ENCODE assay signal across 9 cellular contexts in the genomic region with DNA sequence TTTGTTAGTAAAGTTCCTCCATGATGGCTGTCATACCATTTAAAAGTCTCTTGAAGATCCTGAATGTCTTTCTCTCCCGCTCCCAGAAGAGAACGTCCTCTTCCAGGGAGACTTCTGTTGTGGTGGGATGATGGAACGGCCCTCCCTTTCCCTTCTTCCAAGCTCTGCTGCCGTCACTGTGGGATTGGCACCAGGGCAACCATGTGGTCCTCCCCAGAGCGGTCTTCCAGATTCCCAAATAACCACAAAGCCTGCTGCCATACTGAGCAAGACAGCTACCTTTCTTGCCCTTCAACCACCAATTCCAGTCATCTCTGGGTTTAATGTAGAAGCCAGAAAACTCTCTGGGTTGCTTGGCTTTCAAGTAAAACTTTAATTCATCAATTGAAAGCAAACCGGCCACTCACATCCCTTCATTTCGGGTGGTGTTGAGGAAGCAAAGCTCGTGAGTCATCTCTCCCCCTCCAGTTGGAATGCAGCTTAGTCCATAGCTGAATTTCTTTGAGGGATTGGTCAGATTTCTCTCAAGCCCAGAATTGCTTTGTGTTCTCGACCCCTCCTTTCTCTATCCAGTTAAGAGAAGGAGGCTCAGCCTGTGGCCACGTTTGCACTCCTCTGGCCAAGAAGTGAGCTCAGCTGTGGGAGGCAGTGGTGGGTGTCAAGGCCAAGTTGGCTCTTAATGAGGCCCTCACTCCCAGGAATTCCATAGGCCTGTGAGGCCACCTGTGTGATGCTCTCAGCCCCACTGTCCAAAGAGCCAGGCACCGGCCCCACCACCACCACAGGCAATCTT. TPM values are rescaled to one million over a fixed set of nuclear protein-coding genes. Genes with fewer than 3 reads are reported as not detected.
DNase-seq lines count a peak whose midpoint lies in the region; FAIRE-seq and TF ChIP-seq lines count a peak whose summit lies in the region.
"Had no signal": no experiment of that assay in that cellular context is flagged by ENCODE, and none has a peak within 500 bp of the region (broad histone marks: within the 10 kb centered on the region; RNA-seq: fewer than 3 reads in every experiment).

No MANE protein-coding gene starts in this region.

- dilution Hi-C loops in keratinocyte (cut with MboI; ENCODE audit: extremely low pct_ligation_motif_present, low sequenced_read_pairs), result no loop called here

- H3K4me3 Mint-ChIP-seq in CD14-positive monocyte, result no peak overlapping the region

- no peak overlapping the region for H3K9ac ChIP-seq in keratinocyte (ENCODE audit: control insufficient read depth, extremely low read depth, insufficient read depth, low read length)
- H3K9ac ChIP-seq in colonic mucosa (ENCODE audit: low read depth in 2 of 2, low read length in 2 of 2), result no peak overlapping the region

- peak; percentile 55 for DNase-seq in HFF-Myc (ENCODE audit: extremely low read depth, low read depth)
- peak; percentile 98 for DNase-seq in astrocyte of the hippocampus (ENCODE audit: low read depth, low spot score)
- DNase-seq in keratinocyte (ENCODE audit: low read depth, low spot score), result no peak
- no peak for DNase-seq in thyroid gland
- no peak for DNase-seq in DMS53 treated with DMSO at 0.1 percent for 48 hours (lab: John Stamatoyannopoulos, UW; ENCODE audit: unreplicated experiment)
- DNase-seq in stimulated activated CD4-positive, alpha-beta T cell treated with anti-CD3 and anti-CD28 coated beads, Interleukin-4, amount 100 ng/mL, for 1 hour, result no peak
- no peak for DNase-seq in colonic mucosa
- no peak for DNase-seq in CD14-positive monocyte (ENCODE audit: low spot score)
- DNase-seq: NCI-H510A treated with DMSO at 0.1 percent for 48 hours had no signal

- TF ChIP-seq CTCF in HFF-Myc (IDR thresholded peaks at IDR 0.05; ENCODE audit: low read depth, low read length, missing control alignments) (no peak), keratinocyte (optimal IDR thresholded peaks at IDR 0.05 in 1 of 3, IDR thresholded peaks at IDR 0.05 in 1 of 3, conservative IDR thresholded peaks at IDR 0.05 in 1 of 3; ENCODE audit: extremely low read depth in 1 of 3, insufficient read depth in 2 of 3, low read length in 3 of 3) (no peak), thyroid gland (IDR thresholded peaks at IDR 0.05) (no peak), colonic mucosa (IDR thresholded peaks at IDR 0.05) (no peak), CD14-positive monocyte (IDR thresholded peaks at IDR 0.05) (no peak)

- peak overlapping the region in 1 of 7 donors; percentile 38 for H3K27ac Mint-ChIP-seq in CD14-positive monocyte

- no peaks in the 10 kb centered on the region for H3K9me3 ChIP-seq in keratinocyte (ENCODE audit: control insufficient read depth, low read depth, low read length)
- no peaks in the 10 kb centered on the region for H3K9me3 ChIP-seq in thyroid gland
- H3K9me3 ChIP-seq in colonic mucosa, result no peaks in the 10 kb centered on the region

- WGBS in thyroid gland, 2 donors, result 84 to 87% methylated on average over 11 of the region's 11 CpGs

- FAIRE-seq in keratinocyte (lab: Jason Lieb, UNC), result peak; percentile 82

- peaks cover 0 to 9% (median 4%) of the 10 kb centered on the region in 3 donors for H3K27me3 Mint-ChIP-seq in CD14-positive monocyte (ENCODE audit: low read depth in 3 of 3)

- H3K36me3 ChIP-seq in keratinocyte (ENCODE audit: control insufficient read depth in 2 of 2, extremely low read depth in 1 of 2, insufficient read depth in 2 of 2, low read length in 2 of 2) (peaks cover 1 to 7% of the 10 kb centered on the region in 2 experiments), thyroid gland (peaks cover 21 to 29% of the 10 kb centered on the region in 2 donors), colonic mucosa (no peaks in the 10 kb centered on the region)

- H3K27ac ChIP-seq in keratinocyte (ENCODE audit: control insufficient read depth, insufficient read depth, low read length), result no peak overlapping the region
- peak overlapping the region in 2 of 3 donors; percentile 28 to 63 for H3K27ac ChIP-seq in thyroid gland
- H3K27ac ChIP-seq in colonic mucosa, result no peak overlapping the region

- no peaks in the 10 kb centered on the region for H3K9me1 ChIP-seq in keratinocyte (ENCODE audit: control insufficient read depth, extremely low read depth, insufficient read depth, low read length)

- no peaks in the 10 kb centered on the region for H4K20me1 ChIP-seq in keratinocyte (ENCODE audit: control insufficient read depth, extremely low read depth, insufficient read depth, low read length)

- intact Hi-C loops in thyroid gland (cut with DNase I) (no loop called here), colonic mucosa (cut with DNase I) (no loop called here), CD14-positive monocyte (cut with micrococcal nuclease) (no loop called here)

- H3K4me1 ChIP-seq in keratinocyte (ENCODE audit: control insufficient read depth, extremely low read depth, insufficient read depth, low read length), result peaks cover 48% of the 10 kb centered on the region
- peaks cover 8 to 24% of the 10 kb centered on the region in 2 donors for H3K4me1 ChIP-seq in thyroid gland
- H3K4me1 ChIP-seq in colonic mucosa, result no peaks in the 10 kb centered on the region

- TF ChIP-seq POLR2A in thyroid gland (IDR thresholded peaks at IDR 0.05), result no peak

- peak overlapping the region; percentile 2 for H3K4me2 ChIP-seq in keratinocyte (ENCODE audit: control insufficient read depth, extremely low read depth, insufficient read depth, low read depth, low read length)

- H3K36me3 Mint-ChIP-seq in CD14-positive monocyte, result no peaks in the 10 kb centered on the region

- no peak overlapping the region for H2AFZ ChIP-seq in keratinocyte (ENCODE audit: control insufficient read depth, low read length)

- H3K79me2 ChIP-seq in keratinocyte (ENCODE audit: control insufficient read depth, insufficient read depth, low read length), result no peaks in the 10 kb centered on the region

- no peaks in the 10 kb centered on the region for H3K27me3 ChIP-seq in keratinocyte (ENCODE audit: control insufficient read depth, extremely low read depth, insufficient read depth, low read length)
- H3K27me3 ChIP-seq in thyroid gland, result no peaks in the 10 kb centered on the region
- H3K27me3 ChIP-seq in colonic mucosa, result no peaks in the 10 kb centered on the region

- H3K9me3 Mint-ChIP-seq in CD14-positive monocyte, result peaks cover 0 to 2% (median 0%) of the 10 kb centered on the region in 7 donors

- H3K4me3 ChIP-seq in HFF-Myc (replicated peaks; ENCODE audit: low read depth, low read length), result no peak overlapping the region
- H3K4me3 ChIP-seq in keratinocyte (ENCODE audit: control insufficient read depth in 2 of 3, extremely low read depth in 1 of 3, insufficient read depth in 2 of 3, low read depth in 1 of 3, low read length in 3 of 3), result no peak overlapping the region
- no peak overlapping the region for H3K4me3 ChIP-seq in thyroid gland (replicated peaks in 1 of 3)
- no peak overlapping the region for H3K4me3 ChIP-seq in colonic mucosa

- no peaks in the 10 kb centered on the region for H3K4me1 Mint-ChIP-seq in CD14-positive monocyte

RNA-seq across cellular contexts. Expression of gene FHDC1, which starts 36.9 kb away (rescaled TPM):
- polyA plus RNA-seq in keratinocyte (0.96 to 2.1 TPM (median 1.6 TPM) in 3 replicates), CD14-positive monocyte (not detected)
- 4.0 TPM for polyA plus RNA-seq in keratinocyte (2011; ENCODE audit: low read depth)
- 1.2 and 1.4 TPM in 2 replicates for polyA plus RNA-seq in keratinocyte (2011; cell fraction: cytosol; rRNA removed)
- polyA plus RNA-seq in keratinocyte (2011; cell fraction: nucleus; rRNA removed), result 6.6 and 7.8 TPM in 2 replicates
- polyA plus RNA-seq in keratinocyte (2012; ENCODE audit: low replicate concordance), result 2.0 and 6.1 TPM in 2 replicates
- 1.7 to 1.9 TPM (median 1.7 TPM) in 3 replicates for polyA minus RNA-seq in keratinocyte
- polyA minus RNA-seq in keratinocyte (2011; cell fraction: cytosol; rRNA and poly(A)+ RNA removed), result 1.7 TPM
- 4.7 and 7.0 TPM in 2 replicates for polyA minus RNA-seq in keratinocyte (2011; cell fraction: nucleus; rRNA and poly(A)+ RNA removed)
- total RNA-seq in thyroid gland (10 to 100 TPM; 12.4 to 26.2 (median 18.3) TPM), colonic mucosa (10 to 100 TPM; 13.9 to 14.0 TPM)

Comparison
In these comparisons a context has a peak if more than half of its experiments do, and no peak if none do; other contexts are left out.
1. DNase-seq: peak in HFF-Myc (single experiment) and astrocyte of the hippocampus (single experiment); none in keratinocyte (single experiment), thyroid gland (0 of 2), DMS53 treated with DMSO at 0.1 percent for 48 hours (single experiment), stimulated activated CD4-positive, alpha-beta T cell treated with anti-CD3 and anti-CD28 coated beads, Interleukin-4, amount 100 ng/mL, for 1 hour (single experiment), colonic mucosa (single experiment) and CD14-positive monocyte (single experiment).
2. H3K27ac ChIP-seq: peak in thyroid gland (2 of 3); none in keratinocyte (single experiment) and colonic mucosa (single experiment).